In the genomic region with DNA sequence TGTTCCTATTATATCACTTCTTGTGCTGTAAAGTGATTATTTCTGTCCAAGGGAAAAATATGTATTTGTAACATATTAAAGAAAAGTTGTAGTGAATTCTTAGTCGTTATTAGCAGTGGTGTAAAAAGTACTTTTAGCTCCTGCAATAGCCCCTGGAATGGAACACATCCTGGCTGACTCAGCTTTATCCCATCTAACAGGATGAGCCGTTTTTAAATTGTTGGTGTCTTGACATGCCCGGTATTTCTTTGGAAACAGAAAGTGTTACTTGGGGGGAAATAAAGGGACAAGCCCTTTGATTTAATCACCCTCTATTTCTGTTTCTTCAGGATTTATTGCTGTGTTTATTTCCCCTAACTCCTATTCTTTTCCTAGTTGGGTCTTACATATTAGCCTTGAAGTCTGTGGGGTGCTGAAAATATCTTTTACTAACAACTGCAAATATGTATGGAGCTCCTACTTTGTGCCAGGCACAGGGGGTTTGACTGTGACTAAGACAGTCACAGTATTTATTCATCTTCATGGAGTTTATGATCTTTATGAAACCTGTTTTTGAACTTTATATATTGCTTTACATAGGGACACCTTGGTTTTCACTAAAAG, we compare ENCODE assay signal across 1 cellular context.
TF ChIP-seq lines count a peak whose summit lies in the region.

No MANE protein-coding gene starts in this region.

TF ChIP-seq in HepG2, 621 proteins besides CTCF, POLR2A, EP300 and RAD21 (continued from another document):
- TF ChIP-seq, protein P1, sequence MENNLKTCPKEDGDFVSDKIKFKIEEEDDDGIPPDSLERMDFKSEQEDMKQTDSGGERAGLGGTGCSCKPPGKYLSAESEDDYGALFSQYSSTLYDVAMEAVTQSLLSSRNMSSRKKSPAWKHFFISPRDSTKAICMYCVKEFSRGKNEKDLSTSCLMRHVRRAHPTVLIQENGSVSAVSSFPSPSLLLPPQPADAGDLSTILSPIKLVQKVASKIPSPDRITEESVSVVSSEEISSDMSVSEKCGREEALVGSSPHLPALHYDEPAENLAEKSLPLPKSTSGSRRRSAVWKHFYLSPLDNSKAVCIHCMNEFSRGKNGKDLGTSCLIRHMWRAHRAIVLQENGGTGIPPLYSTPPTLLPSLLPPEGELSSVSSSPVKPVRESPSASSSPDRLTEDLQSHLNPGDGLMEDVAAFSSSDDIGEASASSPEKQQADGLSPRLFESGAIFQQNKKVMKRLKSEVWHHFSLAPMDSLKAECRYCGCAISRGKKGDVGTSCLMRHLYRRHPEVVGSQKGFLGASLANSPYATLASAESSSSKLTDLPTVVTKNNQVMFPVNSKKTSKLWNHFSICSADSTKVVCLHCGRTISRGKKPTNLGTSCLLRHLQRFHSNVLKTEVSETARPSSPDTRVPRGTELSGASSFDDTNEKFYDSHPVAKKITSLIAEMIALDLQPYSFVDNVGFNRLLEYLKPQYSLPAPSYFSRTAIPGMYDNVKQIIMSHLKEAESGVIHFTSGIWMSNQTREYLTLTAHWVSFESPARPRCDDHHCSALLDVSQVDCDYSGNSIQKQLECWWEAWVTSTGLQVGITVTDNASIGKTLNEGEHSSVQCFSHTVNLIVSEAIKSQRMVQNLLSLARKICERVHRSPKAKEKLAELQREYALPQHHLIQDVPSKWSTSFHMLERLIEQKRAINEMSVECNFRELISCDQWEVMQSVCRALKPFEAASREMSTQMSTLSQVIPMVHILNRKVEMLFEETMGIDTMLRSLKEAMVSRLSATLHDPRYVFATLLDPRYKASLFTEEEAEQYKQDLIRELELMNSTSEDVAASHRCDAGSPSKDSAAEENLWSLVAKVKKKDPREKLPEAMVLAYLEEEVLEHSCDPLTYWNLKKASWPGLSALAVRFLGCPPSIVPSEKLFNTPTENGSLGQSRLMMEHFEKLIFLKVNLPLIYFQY (CRISPR knock-in tag; IDR thresholded peaks at IDR 0.05; ENCODE audit: borderline replicate concordance): no peak
- no peak for TF ChIP-seq ZNF562 (CRISPR knock-in tag; IDR thresholded peaks at IDR 0.05; ENCODE audit: borderline replicate concordance)
- no peak for TF ChIP-seq ZNF607 (CRISPR knock-in tag; IDR thresholded peaks at IDR 0.05; ENCODE audit: borderline replicate concordance)
- no peak for TF ChIP-seq ZNF224 (CRISPR knock-in tag; IDR thresholded peaks at IDR 0.05)
- TF ChIP-seq GATAD1 (CRISPR knock-in tag; IDR thresholded peaks at IDR 0.05): no peak
- TF ChIP-seq RFX3 (CRISPR knock-in tag; IDR thresholded peaks at IDR 0.05): no peak
- TF ChIP-seq ZNF816 (CRISPR knock-in tag; IDR thresholded peaks at IDR 0.05; ENCODE audit: borderline replicate concordance): no peak
- TF ChIP-seq ZNF253 (CRISPR knock-in tag; IDR thresholded peaks at IDR 0.05; ENCODE audit: borderline replicate concordance): no peak
- no peak for TF ChIP-seq SMYD3 (CRISPR knock-in tag; IDR thresholded peaks at IDR 0.05)
- no peak for TF ChIP-seq SMC3 (IDR thresholded peaks at IDR 0.05; ENCODE audit: low read length)
- no peak for TF ChIP-seq JARID2 (CRISPR knock-in tag; IDR thresholded peaks at IDR 0.05; ENCODE audit: insufficient replicate concordance)
